Comparison of ENCODE assay signal across 13 cellular contexts in genomic region chr2:68750592-68751396, GRCh38. TPM values are rescaled to one million over a fixed set of nuclear protein-coding genes. Genes with fewer than 3 reads are reported as not detected.
A peak's percentile ranks its signal among the peaks of the same experiment; 100 is the strongest.
DNase-seq lines count a peak whose midpoint lies in the region; ATAC-seq, FAIRE-seq and TF ChIP-seq lines count a peak whose summit lies in the region.
"Had no signal": no experiment of that assay in that cellular context is flagged by ENCODE, and none has a peak within 500 bp of the region (broad histone marks: within the 10 kb centered on the region; RNA-seq: fewer than 3 reads in every experiment).

No MANE protein-coding gene starts in this region.

- H3K9me3 ChIP-seq in BLaER1 (peaks cover 16% of the 10 kb centered on the region), esophagus squamous epithelium (no peaks in the 10 kb centered on the region)
- H3K9me3 ChIP-seq in CD8-positive, alpha-beta memory T cell (ENCODE audit: low read length), result no peaks in the 10 kb centered on the region
- H3K9me3 ChIP-seq: BE2C, mucosa of descending colon, uterus had no signal

- H3K36me3 Mint-ChIP-seq in CD8-positive, alpha-beta memory T cell, result peaks cover 12 to 51% (median 30%) of the 10 kb centered on the region in 3 donors
- H3K36me3 Mint-ChIP-seq in activated B cell treated with CpG ODN at 0.5 μM for 24 hours (ENCODE audit: low read depth), result peaks cover 49% of the 10 kb centered on the region

- CTCF ChIA-PET in CD8-positive, alpha-beta memory T cell (lab: Charles Lee), result interaction anchor here (1.0 to 6.3 kb wide), 43 partner anchors 11 to 287 kb away, joined by 3 to 110 read pairs (median 8); partner anchors contain the start of genes APLF, ARHGAP25 and FBXO48
- CTCF ChIA-PET in activated B cell treated with CpG ODN at 0.5 μM for 24 hours (lab: Charles Lee), result interaction anchor here (0.9 to 6.2 kb wide), 36 partner anchors 7 to 285 kb away, joined by 3 to 84 read pairs (median 11); partner anchors contain the start of genes APLF, ARHGAP25 and FBXO48

- peak overlapping the region; percentile 57 for H3K4me2 ChIP-seq in BLaER1

- TF ChIP-seq CTCF in activated B cell treated with CpG ODN at 0.5 μM for 24 hours (IDR thresholded peaks at IDR 0.05), result no peak
- no peak for TF ChIP-seq CTCF in esophagus squamous epithelium (IDR thresholded peaks at IDR 0.05)
- TF ChIP-seq CTCF in coronary artery (IDR thresholded peaks at IDR 0.05), result no peak

- no peak for DNase-seq in CD8-positive, alpha-beta memory T cell
- DNase-seq in activated B cell treated with CpG ODN at 0.5 μM for 24 hours, result no peak
- DNase-seq in esophagus squamous epithelium (lab: John Stamatoyannopoulos, UW), result no peak
- no peak for DNase-seq in effector CD8-positive, alpha-beta T cell (lab: John Stamatoyannopoulos, UW)
- no peak for DNase-seq in coronary artery (ENCODE audit: low spot score)
- no peak for DNase-seq in HTR-8/SVneo (ENCODE audit: insufficient read length, low spot score)

- H4K20me1 ChIP-seq in BLaER1, result peaks cover 49% of the 10 kb centered on the region; the same call in 1 of the 2 replicates

- peaks cover 70% of the 10 kb centered on the region for H3K4me1 ChIP-seq in BLaER1
- peaks cover 91% of the 10 kb centered on the region for H3K4me1 ChIP-seq in CD8-positive, alpha-beta memory T cell (ENCODE audit: insufficient read depth, low read length)
- H3K4me1 ChIP-seq in esophagus squamous epithelium, result peaks cover 0 to 32% (median 18%) of the 10 kb centered on the region in 3 donors
- H3K4me1 ChIP-seq: BE2C, uterus had no signal

- ATAC-seq in activated B cell treated with CpG ODN at 0.5 μM for 24 hours (ENCODE audit: low read depth) (no peak), HG02588 (IDR thresholded peaks at IDR 0.05; ENCODE audit: unreplicated experiment) (no peak)

- no peaks in the 10 kb centered on the region for H3K27me3 ChIP-seq in BLaER1
- no peaks in the 10 kb centered on the region for H3K27me3 ChIP-seq in CD8-positive, alpha-beta memory T cell (ENCODE audit: insufficient read depth, low read length, poor library complexity, severe bottlenecking)
- no peaks in the 10 kb centered on the region for H3K27me3 ChIP-seq in esophagus squamous epithelium
- H3K27me3 ChIP-seq: BE2C, uterus had no signal

- H3K27ac ChIP-seq in BLaER1, result peak overlapping the region; percentile 47
- no peak overlapping the region for H3K27ac ChIP-seq in CD8-positive, alpha-beta memory T cell (ENCODE audit: low read depth, low read length)
- H3K27ac ChIP-seq in esophagus squamous epithelium, result peak overlapping the region in 3 of 4 donors; percentile 36 to 68 (median 63)
- H3K27ac ChIP-seq in coronary artery, result no peak overlapping the region

- peak overlapping the region; percentile 36 for H3K9ac ChIP-seq in BLaER1

- FAIRE-seq in HTR-8/SVneo (lab: Jason Lieb, UNC), result no peak

- peaks cover 82 to 93% (median 92%) of the 10 kb centered on the region in 3 donors for H3K4me1 Mint-ChIP-seq in CD8-positive, alpha-beta memory T cell
- peaks cover 81% of the 10 kb centered on the region for H3K4me1 Mint-ChIP-seq in activated B cell treated with CpG ODN at 0.5 μM for 24 hours

- H3K27ac Mint-ChIP-seq in CD8-positive, alpha-beta memory T cell, result peak overlapping the region; percentile 66 to 97 (median 92)
- H3K27ac Mint-ChIP-seq in activated B cell treated with CpG ODN at 0.5 μM for 24 hours, result peak overlapping the region; percentile 92

- no peak for TF ChIP-seq POLR2A in esophagus squamous epithelium (IDR thresholded peaks at IDR 0.05)

- H3K4me3 ChIP-seq in BLaER1, result no peak overlapping the region
- no peak overlapping the region for H3K4me3 ChIP-seq in CD8-positive, alpha-beta memory T cell (ENCODE audit: low read length)
- H3K4me3 ChIP-seq in esophagus squamous epithelium, result no peak overlapping the region
- H3K4me3 ChIP-seq in coronary artery, result no peak overlapping the region
- H3K4me3 ChIP-seq: GM12878, mucosa of descending colon, uterus had no signal

- H3K9me3 Mint-ChIP-seq in CD8-positive, alpha-beta memory T cell, result no peaks in the 10 kb centered on the region
- H3K9me3 Mint-ChIP-seq in activated B cell treated with CpG ODN at 0.5 μM for 24 hours, result no peaks in the 10 kb centered on the region

- H3K36me3 ChIP-seq in BLaER1, result peaks cover 58% of the 10 kb centered on the region
- peaks cover 1% of the 10 kb centered on the region for H3K36me3 ChIP-seq in CD8-positive, alpha-beta memory T cell (ENCODE audit: insufficient read depth, low read length)
- no peaks in the 10 kb centered on the region for H3K36me3 ChIP-seq in esophagus squamous epithelium
- H3K36me3 ChIP-seq: BE2C, uterus had no signal

- no peaks in the 10 kb centered on the region for H3K27me3 Mint-ChIP-seq in CD8-positive, alpha-beta memory T cell
- no peaks in the 10 kb centered on the region for H3K27me3 Mint-ChIP-seq in activated B cell treated with CpG ODN at 0.5 μM for 24 hours

- POLR2A ChIA-PET in CD8-positive, alpha-beta memory T cell (lab: Charles Lee), result interaction anchor here (0.7 to 3.2 kb wide), 9 partner anchors 9 to 37 kb away, joined by 3 to 14 read pairs (median 9); no protein-coding TSS in a partner anchor
- POLR2A ChIA-PET in activated B cell treated with CpG ODN at 0.5 μM for 24 hours (lab: Charles Lee), result interaction anchor here (0.6 to 7.9 kb wide), 22 partner anchors 10 to 174 kb away, joined by 3 to 165 read pairs (median 10); partner anchors contain the start of gene ARHGAP25

- intact Hi-C loops in activated B cell treated with CpG ODN at 0.5 μM for 24 hours (cut with micrococcal nuclease), result loop anchor here (1.0 kb wide), 9 partner anchors 15 to 287 kb away; no protein-coding TSS in a partner anchor
- intact Hi-C loops in esophagus squamous epithelium (cut with DNase I), result loop anchor here (5.0 kb wide), 1 partner anchor 162 kb away; no protein-coding TSS in a partner anchor

- WGBS in esophagus squamous epithelium, 2 donors, result 87% methylated on average over 8 to 10 of the region's 12 CpGs

- H3K4me3 Mint-ChIP-seq in CD8-positive, alpha-beta memory T cell, result peak overlapping the region in 2 of 7 donors; percentile 2 to 52
- no peak overlapping the region for H3K4me3 Mint-ChIP-seq in activated B cell treated with CpG ODN at 0.5 μM for 24 hours

RNA-seq across cellular contexts. Expression of gene ARHGAP25, which starts 16.2 kb away (rescaled TPM):
- 10 to 100 TPM; 74.7 to 75.2 TPM for total RNA-seq in CD8-positive, alpha-beta memory T cell
- polyA plus RNA-seq in CD8-positive, alpha-beta memory T cell, result 200 TPM
- total RNA-seq in activated B cell treated with CpG ODN at 0.5 μM for 24 hours (324 and 336 TPM in 2 replicates), esophagus squamous epithelium (1 to 10 TPM; 3.2 to 9.0 (median 5.5) TPM)
- total RNA-seq: epithelial cell of proximal tubule had no signal

Comparison
In these comparisons a context has a peak if more than half of its experiments do, and no peak if none do; other contexts are left out.
1. H3K27ac ChIP-seq: peak in BLaER1 (single experiment) and esophagus squamous epithelium (3 of 4); none in CD8-positive, alpha-beta memory T cell (single experiment) and coronary artery (0 of 2).
2. RNA of gene ARHGAP25, which starts 16.2 kb away (total RNA-seq): 324 to 336 TPM in activated B cell treated with CpG ODN at 0.5 μM for 24 hours and 74.7 to 75.2 TPM in CD8-positive, alpha-beta memory T cell; 3.2 to 9.0 TPM in esophagus squamous epithelium; every median in the first group is over 4 times any median in the second.